Comparison of ENCODE assay signal across 1 cellular context in the genomic region with DNA sequence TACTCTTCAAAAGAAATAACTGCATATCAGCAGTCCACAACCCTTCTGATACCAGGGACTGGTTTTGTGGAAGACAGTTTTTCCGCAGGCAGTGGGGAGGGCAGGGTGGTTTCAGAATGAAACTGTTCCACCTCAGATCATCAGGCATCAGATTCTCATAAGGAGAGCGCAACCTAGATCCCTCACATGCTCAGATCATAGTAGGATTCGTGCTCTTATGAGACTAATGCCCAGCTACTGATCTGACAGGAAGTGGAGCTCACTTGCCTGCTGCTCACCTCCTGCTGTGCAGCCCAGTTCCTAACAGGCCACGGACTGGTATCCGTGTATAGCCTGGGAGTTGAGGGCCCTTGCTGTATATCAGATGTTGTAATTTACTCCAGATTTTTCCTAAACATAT.
TF ChIP-seq lines count a peak whose summit lies in the region.

No MANE protein-coding gene starts in this region.

TF ChIP-seq in GM12878, 131 proteins besides CTCF, POLR2A, EP300 and RAD21:
- TF ChIP-seq, protein P1, sequence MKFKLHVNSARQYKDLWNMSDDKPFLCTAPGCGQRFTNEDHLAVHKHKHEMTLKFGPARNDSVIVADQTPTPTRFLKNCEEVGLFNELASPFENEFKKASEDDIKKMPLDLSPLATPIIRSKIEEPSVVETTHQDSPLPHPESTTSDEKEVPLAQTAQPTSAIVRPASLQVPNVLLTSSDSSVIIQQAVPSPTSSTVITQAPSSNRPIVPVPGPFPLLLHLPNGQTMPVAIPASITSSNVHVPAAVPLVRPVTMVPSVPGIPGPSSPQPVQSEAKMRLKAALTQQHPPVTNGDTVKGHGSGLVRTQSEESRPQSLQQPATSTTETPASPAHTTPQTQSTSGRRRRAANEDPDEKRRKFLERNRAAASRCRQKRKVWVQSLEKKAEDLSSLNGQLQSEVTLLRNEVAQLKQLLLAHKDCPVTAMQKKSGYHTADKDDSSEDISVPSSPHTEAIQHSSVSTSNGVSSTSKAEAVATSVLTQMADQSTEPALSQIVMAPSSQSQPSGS (IDR thresholded peaks at IDR 0.05; ENCODE audit: low read length), result no peak
- TF ChIP-seq HDAC6 (IDR thresholded peaks at IDR 0.05; ENCODE audit: unreplicated experiment) (no peak), E2F4 (IDR thresholded peaks at IDR 0.05; ENCODE audit: low read depth, low read length) (no peak), SMARCA5 (IDR thresholded peaks at IDR 0.05) (no peak), ZSCAN29 (IDR thresholded peaks at IDR 0.05) (no peak), RB1 (IDR thresholded peaks at IDR 0.05; ENCODE audit: borderline replicate concordance) (no peak), FOS (IDR thresholded peaks at IDR 0.05; ENCODE audit: borderline replicate concordance, extremely low read depth, insufficient read length) (no peak), CHD2 (IDR thresholded peaks at IDR 0.05; ENCODE audit: borderline replicate concordance, low read depth, low read length) (no peak), TAF1 (IDR thresholded peaks at IDR 0.05; ENCODE audit: borderline replicate concordance, low read depth, low read length) (no peak), FOXM1 (IDR thresholded peaks at IDR 0.05; ENCODE audit: low read depth, low read length) (no peak), ATF7 (IDR thresholded peaks at IDR 0.05; ENCODE audit: low read depth) (no peak), IKZF2 (IDR thresholded peaks at IDR 0.05) (0 out of 4 replicates have a peak, but pooled peaks of 1 of the 2 experiments have one; percentile 12), SPI1 (IDR thresholded peaks at IDR 0.05; ENCODE audit: borderline replicate concordance, insufficient read depth, low read depth, low read length) (0 out of 2 replicates have a peak, but pooled peaks have one; percentile 36), NR2C1 (IDR thresholded peaks at IDR 0.05) (no peak), SP1 (IDR thresholded peaks at IDR 0.05; ENCODE audit: low read depth, low read length) (no peak), WRNIP1 (IDR thresholded peaks at IDR 0.05; ENCODE audit: borderline replicate concordance, low read depth, low read length) (no peak), ZNF24 (IDR thresholded peaks at IDR 0.05) (no peak), SIN3A (IDR thresholded peaks at IDR 0.05; ENCODE audit: low read depth, low read length) (no peak), KLF5 (IDR thresholded peaks at IDR 0.05; ENCODE audit: partially characterized antibody) (no peak), EED (IDR thresholded peaks at IDR 0.05; ENCODE audit: low read depth) (peak; percentile 67; the same call in 1 of the 2 replicates), CREM (IDR thresholded peaks at IDR 0.05; ENCODE audit: low read depth) (no peak), ZZZ3 (IDR thresholded peaks at IDR 0.05; ENCODE audit: control insufficient read depth, insufficient read length, low read depth) (no peak), MYC (IDR thresholded peaks at IDR 0.05; ENCODE audit: insufficient read depth, insufficient read length, insufficient replicate concordance, low read length, severe bottlenecking) (no peak), CHD1 (IDR thresholded peaks at IDR 0.05; ENCODE audit: low read depth, low read length) (no peak), GABPA (IDR thresholded peaks at IDR 0.05; ENCODE audit: low read depth) (0 out of 2 replicates have a peak, but pooled peaks have one; percentile 23), POLR2AphosphoS2 (IDR thresholded peaks at IDR 0.05; ENCODE audit: low read depth, low read length) (no peak), TCF12 (IDR thresholded peaks at IDR 0.05; ENCODE audit: low read depth, low read length) (no peak), ATF3 (IDR thresholded peaks at IDR 0.05; ENCODE audit: borderline replicate concordance, extremely low read depth, low read depth, low read length) (no peak), NFYA (IDR thresholded peaks at IDR 0.05; ENCODE audit: borderline replicate concordance, low read depth, low read length) (no peak), SREBF1 (IDR thresholded peaks at IDR 0.05; ENCODE audit: low read length) (no peak), HSF1 (IDR thresholded peaks at IDR 0.05; ENCODE audit: low read depth, low read length) (no peak), IRF3 (IDR thresholded peaks at IDR 0.05) (no peak), POLR2AphosphoS5 (IDR thresholded peaks at IDR 0.05; ENCODE audit: low read length) (no peak), IRF5 (IDR thresholded peaks at IDR 0.05; ENCODE audit: borderline replicate concordance) (no peak), RUNX3 (IDR thresholded peaks at IDR 0.05; ENCODE audit: low read length) (0 out of 2 replicates have a peak, but pooled peaks have one; percentile 20), LARP7 (IDR thresholded peaks at IDR 0.05) (no peak), POU2F2 (IDR thresholded peaks at IDR 0.05; ENCODE audit: borderline replicate concordance, low read depth, low read length) (no peak), NFIC (IDR thresholded peaks at IDR 0.05; ENCODE audit: low read depth, low read length) (no peak)
- TF ChIP-seq, protein P2, sequence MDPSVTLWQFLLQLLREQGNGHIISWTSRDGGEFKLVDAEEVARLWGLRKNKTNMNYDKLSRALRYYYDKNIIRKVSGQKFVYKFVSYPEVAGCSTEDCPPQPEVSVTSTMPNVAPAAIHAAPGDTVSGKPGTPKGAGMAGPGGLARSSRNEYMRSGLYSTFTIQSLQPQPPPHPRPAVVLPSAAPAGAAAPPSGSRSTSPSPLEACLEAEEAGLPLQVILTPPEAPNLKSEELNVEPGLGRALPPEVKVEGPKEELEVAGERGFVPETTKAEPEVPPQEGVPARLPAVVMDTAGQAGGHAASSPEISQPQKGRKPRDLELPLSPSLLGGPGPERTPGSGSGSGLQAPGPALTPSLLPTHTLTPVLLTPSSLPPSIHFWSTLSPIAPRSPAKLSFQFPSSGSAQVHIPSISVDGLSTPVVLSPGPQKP (IDR thresholded peaks at IDR 0.05; ENCODE audit: low read depth, low read length), result no peak
- TF ChIP-seq, protein P3, sequence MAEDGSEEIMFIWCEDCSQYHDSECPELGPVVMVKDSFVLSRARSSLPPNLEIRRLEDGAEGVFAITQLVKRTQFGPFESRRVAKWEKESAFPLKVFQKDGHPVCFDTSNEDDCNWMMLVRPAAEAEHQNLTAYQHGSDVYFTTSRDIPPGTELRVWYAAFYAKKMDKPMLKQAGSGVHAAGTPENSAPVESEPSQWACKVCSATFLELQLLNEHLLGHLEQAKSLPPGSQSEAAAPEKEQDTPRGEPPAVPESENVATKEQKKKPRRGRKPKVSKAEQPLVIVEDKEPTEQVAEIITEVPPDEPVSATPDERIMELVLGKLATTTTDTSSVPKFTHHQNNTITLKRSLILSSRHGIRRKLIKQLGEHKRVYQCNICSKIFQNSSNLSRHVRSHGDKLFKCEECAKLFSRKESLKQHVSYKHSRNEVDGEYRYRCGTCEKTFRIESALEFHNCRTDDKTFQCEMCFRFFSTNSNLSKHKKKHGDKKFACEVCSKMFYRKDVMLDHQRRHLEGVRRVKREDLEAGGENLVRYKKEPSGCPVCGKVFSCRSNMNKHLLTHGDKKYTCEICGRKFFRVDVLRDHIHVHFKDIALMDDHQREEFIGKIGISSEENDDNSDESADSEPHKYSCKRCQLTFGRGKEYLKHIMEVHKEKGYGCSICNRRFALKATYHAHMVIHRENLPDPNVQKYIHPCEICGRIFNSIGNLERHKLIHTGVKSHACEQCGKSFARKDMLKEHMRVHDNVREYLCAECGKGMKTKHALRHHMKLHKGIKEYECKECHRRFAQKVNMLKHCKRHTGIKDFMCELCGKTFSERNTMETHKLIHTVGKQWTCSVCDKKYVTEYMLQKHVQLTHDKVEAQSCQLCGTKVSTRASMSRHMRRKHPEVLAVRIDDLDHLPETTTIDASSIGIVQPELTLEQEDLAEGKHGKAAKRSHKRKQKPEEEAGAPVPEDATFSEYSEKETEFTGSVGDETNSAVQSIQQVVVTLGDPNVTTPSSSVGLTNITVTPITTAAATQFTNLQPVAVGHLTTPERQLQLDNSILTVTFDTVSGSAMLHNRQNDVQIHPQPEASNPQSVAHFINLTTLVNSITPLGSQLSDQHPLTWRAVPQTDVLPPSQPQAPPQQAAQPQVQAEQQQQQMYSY (CRISPR knock-in tag; IDR thresholded peaks at IDR 0.05), result no peak
- TF ChIP-seq, protein P4, sequence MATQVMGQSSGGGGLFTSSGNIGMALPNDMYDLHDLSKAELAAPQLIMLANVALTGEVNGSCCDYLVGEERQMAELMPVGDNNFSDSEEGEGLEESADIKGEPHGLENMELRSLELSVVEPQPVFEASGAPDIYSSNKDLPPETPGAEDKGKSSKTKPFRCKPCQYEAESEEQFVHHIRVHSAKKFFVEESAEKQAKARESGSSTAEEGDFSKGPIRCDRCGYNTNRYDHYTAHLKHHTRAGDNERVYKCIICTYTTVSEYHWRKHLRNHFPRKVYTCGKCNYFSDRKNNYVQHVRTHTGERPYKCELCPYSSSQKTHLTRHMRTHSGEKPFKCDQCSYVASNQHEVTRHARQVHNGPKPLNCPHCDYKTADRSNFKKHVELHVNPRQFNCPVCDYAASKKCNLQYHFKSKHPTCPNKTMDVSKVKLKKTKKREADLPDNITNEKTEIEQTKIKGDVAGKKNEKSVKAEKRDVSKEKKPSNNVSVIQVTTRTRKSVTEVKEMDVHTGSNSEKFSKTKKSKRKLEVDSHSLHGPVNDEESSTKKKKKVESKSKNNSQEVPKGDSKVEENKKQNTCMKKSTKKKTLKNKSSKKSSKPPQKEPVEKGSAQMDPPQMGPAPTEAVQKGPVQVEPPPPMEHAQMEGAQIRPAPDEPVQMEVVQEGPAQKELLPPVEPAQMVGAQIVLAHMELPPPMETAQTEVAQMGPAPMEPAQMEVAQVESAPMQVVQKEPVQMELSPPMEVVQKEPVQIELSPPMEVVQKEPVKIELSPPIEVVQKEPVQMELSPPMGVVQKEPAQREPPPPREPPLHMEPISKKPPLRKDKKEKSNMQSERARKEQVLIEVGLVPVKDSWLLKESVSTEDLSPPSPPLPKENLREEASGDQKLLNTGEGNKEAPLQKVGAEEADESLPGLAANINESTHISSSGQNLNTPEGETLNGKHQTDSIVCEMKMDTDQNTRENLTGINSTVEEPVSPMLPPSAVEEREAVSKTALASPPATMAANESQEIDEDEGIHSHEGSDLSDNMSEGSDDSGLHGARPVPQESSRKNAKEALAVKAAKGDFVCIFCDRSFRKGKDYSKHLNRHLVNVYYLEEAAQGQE (IDR thresholded peaks at IDR 0.05; ENCODE audit: low read depth, low read length), result no peak
- TF ChIP-seq, protein P5, sequence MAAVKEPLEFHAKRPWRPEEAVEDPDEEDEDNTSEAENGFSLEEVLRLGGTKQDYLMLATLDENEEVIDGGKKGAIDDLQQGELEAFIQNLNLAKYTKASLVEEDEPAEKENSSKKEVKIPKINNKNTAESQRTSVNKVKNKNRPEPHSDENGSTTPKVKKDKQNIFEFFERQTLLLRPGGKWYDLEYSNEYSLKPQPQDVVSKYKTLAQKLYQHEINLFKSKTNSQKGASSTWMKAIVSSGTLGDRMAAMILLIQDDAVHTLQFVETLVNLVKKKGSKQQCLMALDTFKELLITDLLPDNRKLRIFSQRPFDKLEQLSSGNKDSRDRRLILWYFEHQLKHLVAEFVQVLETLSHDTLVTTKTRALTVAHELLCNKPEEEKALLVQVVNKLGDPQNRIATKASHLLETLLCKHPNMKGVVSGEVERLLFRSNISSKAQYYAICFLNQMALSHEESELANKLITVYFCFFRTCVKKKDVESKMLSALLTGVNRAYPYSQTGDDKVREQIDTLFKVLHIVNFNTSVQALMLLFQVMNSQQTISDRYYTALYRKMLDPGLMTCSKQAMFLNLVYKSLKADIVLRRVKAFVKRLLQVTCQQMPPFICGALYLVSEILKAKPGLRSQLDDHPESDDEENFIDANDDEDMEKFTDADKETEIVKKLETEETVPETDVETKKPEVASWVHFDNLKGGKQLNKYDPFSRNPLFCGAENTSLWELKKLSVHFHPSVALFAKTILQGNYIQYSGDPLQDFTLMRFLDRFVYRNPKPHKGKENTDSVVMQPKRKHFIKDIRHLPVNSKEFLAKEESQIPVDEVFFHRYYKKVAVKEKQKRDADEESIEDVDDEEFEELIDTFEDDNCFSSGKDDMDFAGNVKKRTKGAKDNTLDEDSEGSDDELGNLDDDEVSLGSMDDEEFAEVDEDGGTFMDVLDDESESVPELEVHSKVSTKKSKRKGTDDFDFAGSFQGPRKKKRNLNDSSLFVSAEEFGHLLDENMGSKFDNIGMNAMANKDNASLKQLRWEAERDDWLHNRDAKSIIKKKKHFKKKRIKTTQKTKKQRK (IDR thresholded peaks at IDR 0.05; ENCODE audit: low read depth, low read length), result no peak
